Comparison of ENCODE assay signal across 14 cellular contexts in the genomic region with DNA sequence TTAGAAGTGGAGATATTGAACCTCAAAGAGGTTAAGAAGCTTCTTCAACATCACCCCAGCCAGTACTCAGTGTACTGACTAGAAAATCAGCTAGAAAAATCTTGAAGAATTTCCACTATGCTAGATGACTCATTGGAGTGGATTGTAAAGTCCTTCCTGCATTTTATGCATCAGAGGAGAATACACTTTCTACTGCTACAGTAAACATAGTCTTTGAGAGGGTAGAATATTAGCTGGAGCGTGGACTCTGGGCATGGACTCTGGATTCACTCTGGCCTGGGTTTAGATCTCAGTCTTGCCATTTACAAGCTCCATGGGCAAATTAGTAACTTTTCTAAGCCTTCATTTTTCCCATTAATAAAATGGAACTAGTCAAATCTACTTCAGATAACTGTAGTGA.
DNase-seq lines count a peak whose midpoint lies in the region; ATAC-seq, FAIRE-seq and TF ChIP-seq lines count a peak whose summit lies in the region.
"Had no signal": no experiment of that assay in that cellular context is flagged by ENCODE, and none has a peak within 500 bp of the region (broad histone marks: within the 10 kb centered on the region; RNA-seq: fewer than 3 reads in every experiment).

No MANE protein-coding gene starts in this region.

- DNase-seq in Calu3 (no peak), RCC 7860 (ENCODE audit: low spot score) (peak; percentile 93), fibroblast of gingiva (ENCODE audit: low read depth) (peak; percentile 72), omental fat pad (ENCODE audit: low spot score) (no peak), DMS79 (lab: John Stamatoyannopoulos, UW) (no peak), DMS79 treated with DMSO at 0.1 percent for 48 hours (lab: John Stamatoyannopoulos, UW) (no peak)
- DNase-seq in stimulated activated naive B cell treated with anti-CD40 and anti-IgM and Interleukin-4, amounts not matched to agents 10 μg/mL and 1 μg/mL and 100 μg/mL, for 72 hours = no peak
- no peak for DNase-seq in natural killer cell treated with Interleukin-12 subunit alpha and Interleukin-12 subunit beta and Interleukin-15 and Interleukin-18, amount 100 ng/mL, for 72 hours (ENCODE audit: low spot score)
- DNase-seq: activated CD8-positive, alpha-beta memory T cell treated with anti-CD3 and anti-CD28 coated beads for 24 hours; cerebellar nuclear complex; GDM1; left cardiac atrium; NCI-H1417; stimulated activated CD4-positive, alpha-beta T cell treated with anti-CD3 and anti-CD28 coated beads, Interleukin-12 subunit alpha, Interleukin-12 subunit beta, amount 100 ng/mL, for 4 hours had no signal

- H3K4me1 Mint-ChIP-seq in Calu3 (ENCODE audit: low read depth, unreplicated experiment) = peaks cover 57% of the 10 kb centered on the region
- peaks cover 2 to 5% of the 10 kb centered on the region in 2 donors for H3K4me1 Mint-ChIP-seq in stimulated activated naive B cell treated with anti-CD40 and anti-IgM and Interleukin-4, amounts not matched to agents 10 μg/mL and 1 μg/mL and 100 μg/mL, for 72 hours
- no peaks in the 10 kb centered on the region for H3K4me1 Mint-ChIP-seq in natural killer cell treated with Interleukin-12 subunit alpha and Interleukin-12 subunit beta and Interleukin-15 and Interleukin-18, amount 100 ng/mL, for 72 hours (ENCODE audit: low read depth in 2 of 2)

- FAIRE-seq in RCC 7860 (lab: Jason Lieb, UNC) = peak; percentile 97

- no TSS peak for BruUV-seq in Calu3 (replicated peaks; lab: Mats Ljungman, UMichigan)

- H3K9me3 Mint-ChIP-seq in Calu3 (ENCODE audit: low read depth, unreplicated experiment) = peaks cover 9% of the 10 kb centered on the region
- H3K9me3 Mint-ChIP-seq in stimulated activated naive B cell treated with anti-CD40 and anti-IgM and Interleukin-4, amounts not matched to agents 10 μg/mL and 1 μg/mL and 100 μg/mL, for 72 hours = peaks cover 0 to 4% of the 10 kb centered on the region in 2 donors
- peaks cover 11% of the 10 kb centered on the region for H3K9me3 Mint-ChIP-seq in natural killer cell treated with Interleukin-12 subunit alpha and Interleukin-12 subunit beta and Interleukin-15 and Interleukin-18, amount 100 ng/mL, for 72 hours

- TF ChIP-seq CTCF in Calu3 (IDR thresholded peaks at IDR 0.05; ENCODE audit: unreplicated experiment) (no peak), omental fat pad (IDR thresholded peaks at IDR 0.05) (no peak)

- peak overlapping the region; percentile 19 for H3K4me3 Mint-ChIP-seq in Calu3 (ENCODE audit: low read depth, unreplicated experiment)
- no peak overlapping the region for H3K4me3 Mint-ChIP-seq in stimulated activated naive B cell treated with anti-CD40 and anti-IgM and Interleukin-4, amounts not matched to agents 10 μg/mL and 1 μg/mL and 100 μg/mL, for 72 hours
- H3K4me3 Mint-ChIP-seq in natural killer cell treated with Interleukin-12 subunit alpha and Interleukin-12 subunit beta and Interleukin-15 and Interleukin-18, amount 100 ng/mL, for 72 hours = no peak overlapping the region

- intact Hi-C loops in Calu3 (cut with micrococcal nuclease; ENCODE audit: unreplicated experiment) = loop anchor here (1.0 to 5.0 kb wide), 3 partner anchors 55 to 466 kb away; no protein-coding TSS in a partner anchor

- ATAC-seq in omental fat pad (ENCODE audit: low FRiP score) = peak; percentile 93
- no peak for ATAC-seq in stimulated activated naive B cell treated with anti-CD40 and anti-IgM and Interleukin-4, amounts not matched to agents 10 μg/mL and 1 μg/mL and 100 μg/mL, for 72 hours (replicated peaks)
- no peak for ATAC-seq in natural killer cell treated with Interleukin-12 subunit alpha and Interleukin-12 subunit beta and Interleukin-15 and Interleukin-18, amount 100 ng/mL, for 72 hours

- no peaks in the 10 kb centered on the region for H3K27me3 Mint-ChIP-seq in Calu3 (ENCODE audit: unreplicated experiment)
- peaks cover 18 to 24% of the 10 kb centered on the region in 2 donors for H3K27me3 Mint-ChIP-seq in stimulated activated naive B cell treated with anti-CD40 and anti-IgM and Interleukin-4, amounts not matched to agents 10 μg/mL and 1 μg/mL and 100 μg/mL, for 72 hours
- peaks cover 0 to 12% of the 10 kb centered on the region in 2 donors for H3K27me3 Mint-ChIP-seq in natural killer cell treated with Interleukin-12 subunit alpha and Interleukin-12 subunit beta and Interleukin-15 and Interleukin-18, amount 100 ng/mL, for 72 hours

- H3K36me3 Mint-ChIP-seq in Calu3 (ENCODE audit: insufficient read depth, unreplicated experiment) = no peaks in the 10 kb centered on the region
- no peaks in the 10 kb centered on the region for H3K36me3 Mint-ChIP-seq in stimulated activated naive B cell treated with anti-CD40 and anti-IgM and Interleukin-4, amounts not matched to agents 10 μg/mL and 1 μg/mL and 100 μg/mL, for 72 hours
- no peaks in the 10 kb centered on the region for H3K36me3 Mint-ChIP-seq in natural killer cell treated with Interleukin-12 subunit alpha and Interleukin-12 subunit beta and Interleukin-15 and Interleukin-18, amount 100 ng/mL, for 72 hours

- peak overlapping the region; percentile 73 for H3K27ac Mint-ChIP-seq in Calu3 (ENCODE audit: unreplicated experiment)
- no peak overlapping the region for H3K27ac Mint-ChIP-seq in stimulated activated naive B cell treated with anti-CD40 and anti-IgM and Interleukin-4, amounts not matched to agents 10 μg/mL and 1 μg/mL and 100 μg/mL, for 72 hours
- no peak overlapping the region for H3K27ac Mint-ChIP-seq in natural killer cell treated with Interleukin-12 subunit alpha and Interleukin-12 subunit beta and Interleukin-15 and Interleukin-18, amount 100 ng/mL, for 72 hours

- CTCF ChIA-PET in Calu3 (lab: Charles Lee) = interaction anchor here (0.5 to 1.6 kb wide), 4 partner anchors 69 to 1736 kb away, joined by 3 to 5 read pairs (median 3); no protein-coding TSS in a partner anchor

Comparison
In these comparisons a context has a peak if more than half of its experiments do, and no peak if none do; other contexts are left out.
1. DNase-seq: peak in RCC 7860 (single experiment) and fibroblast of gingiva (single experiment); none in Calu3 (single experiment), omental fat pad (single experiment), stimulated activated naive B cell treated with anti-CD40 and anti-IgM and Interleukin-4, amounts not matched to agents 10 μg/mL and 1 μg/mL and 100 μg/mL, for 72 hours (single experiment), natural killer cell treated with Interleukin-12 subunit alpha and Interleukin-12 subunit beta and Interleukin-15 and Interleukin-18, amount 100 ng/mL, for 72 hours (single experiment), DMS79 (single experiment) and DMS79 treated with DMSO at 0.1 percent for 48 hours (single experiment).